In genomic region chr9:105242557-105242956, GRCh38 we compare ENCODE assay signal across 9 cellular contexts. TPM values are rescaled to one million over a fixed set of nuclear protein-coding genes. Genes with fewer than 3 reads are reported as not detected.
DNase-seq lines count a peak whose midpoint lies in the region; ATAC-seq, FAIRE-seq and TF ChIP-seq lines count a peak whose summit lies in the region.
"Had no signal": no experiment of that assay in that cellular context is flagged by ENCODE, and none has a peak within 500 bp of the region (broad histone marks: within the 10 kb centered on the region; RNA-seq: fewer than 3 reads in every experiment).

No MANE protein-coding gene starts in this region.

- H3K4me2 ChIP-seq in IMR-90 (ENCODE audit: low read depth, low read length) (peak overlapping the region; percentile 70; the same call in 1 of the 2 replicates), GM12878 (ENCODE audit: control insufficient read depth, insufficient read depth) (peak overlapping the region; percentile 19; the same call in 1 of the 2 replicates), hepatocyte (peak overlapping the region; percentile 73)

- 0 out of 2 replicates have a peak overlapping the region, but pooled peaks have one; percentile 10 for H3K4me3 ChIP-seq in IMR-90 (ENCODE audit: insufficient read depth, low read depth, low read length)
- H3K4me3 ChIP-seq in GM12878 = no peak overlapping the region
- H3K4me3 ChIP-seq in hepatocyte = no peak overlapping the region
- H3K4me3 ChIP-seq in subcutaneous abdominal adipose tissue (ENCODE audit: low read depth in 1 of 5, low read length in 5 of 5) = peak overlapping the region in 4 of 5 donors; percentile 18 to 37 (median 32)

- H2BK20ac ChIP-seq in IMR-90 (ENCODE audit: low read depth, low read length) = no peak overlapping the region

- intact Hi-C loops in IMR-90 (cut with micrococcal nuclease) (loop anchor here (10.0 kb wide), 3 partner anchors 188 to 478 kb away; partner anchors contain the start of gene NIPSNAP3B), GM12878 (cut with micrococcal nuclease; ENCODE audit: unreplicated experiment) (loop anchor here (5.0 to 10.0 kb wide), 4 partner anchors 145 to 468 kb away; partner anchors contain the start of gene TMEM38B)

- dilution Hi-C loops in IMR-90 (cut with HindIII; ENCODE audit: low sequenced_read_pairs, unreplicated experiment) = no loop called here

- peak overlapping the region; percentile 8; the same call in 1 of the 2 replicates for H3K23ac ChIP-seq in IMR-90 (ENCODE audit: low read depth, low read length)

- no peak overlapping the region for H3K9ac ChIP-seq in IMR-90 (ENCODE audit: low read depth, low read length)
- no peak overlapping the region for H3K9ac ChIP-seq in GM12878 (ENCODE audit: control insufficient read depth, insufficient read depth, low read length)
- H3K9ac ChIP-seq in subcutaneous abdominal adipose tissue (ENCODE audit: low read length in 5 of 5) = no peak overlapping the region

- H3K4me1 ChIP-seq in IMR-90 (ENCODE audit: control insufficient read depth, insufficient read depth, low read length) (no peaks in the 10 kb centered on the region; the same call in 1 of the 2 replicates), GM12878 (ENCODE audit: control insufficient read depth, insufficient read depth, low read length) (peaks cover 11% of the 10 kb centered on the region), hepatocyte (ENCODE audit: insufficient read depth) (peaks cover 28% of the 10 kb centered on the region), subcutaneous abdominal adipose tissue (ENCODE audit: control insufficient read depth in 5 of 5, insufficient read depth in 5 of 5, low read length in 5 of 5) (peaks cover 0 to 47% (median 43%) of the 10 kb centered on the region in 5 donors)

- peaks cover 0 to 10% of the 10 kb centered on the region in 2 experiments; a peak in 2 of 4 replicates for H3K79me1 ChIP-seq in IMR-90 (ENCODE audit: low read depth in 1 of 2, low read length in 2 of 2)

- RAD21 ChIA-PET in GM12878 (lab: Charles Lee; ENCODE audit: unreplicated experiment) = no interaction called here

- H2AK9ac ChIP-seq in IMR-90 (replicated peaks; ENCODE audit: low read depth, low read length, poor library complexity) = no peak overlapping the region

- POLR2A ChIA-PET in IMR-90 (lab: Charles Lee; ENCODE audit: unreplicated experiment) = no interaction called here
- POLR2A ChIA-PET in GM12878 (lab: Charles Lee) = no interaction called here

- H3K36me3 ChIP-seq in IMR-90 (ENCODE audit: control insufficient read depth, insufficient read depth, low read length) (no peaks in the 10 kb centered on the region), GM12878 (ENCODE audit: control insufficient read depth in 2 of 2, insufficient read depth in 2 of 2, low read length in 1 of 2) (no peaks in the 10 kb centered on the region), hepatocyte (replicated peaks; ENCODE audit: insufficient read depth, low read depth) (no peaks in the 10 kb centered on the region), subcutaneous abdominal adipose tissue (ENCODE audit: control insufficient read depth in 5 of 5, insufficient read depth in 5 of 5, low read length in 5 of 5) (no peaks in the 10 kb centered on the region)

- BruUV-seq in IMR-90 (replicated peaks; lab: Mats Ljungman, UMichigan) (no TSS peak), GM12878 (replicated peaks; lab: Mats Ljungman, UMichigan) (no TSS peak)

- no peak for TF ChIP-seq RAD21 in IMR-90 (IDR thresholded peaks at IDR 0.05; ENCODE audit: low read length)
- no peak for TF ChIP-seq RAD21 in GM12878 (IDR thresholded peaks at IDR 0.05; ENCODE audit: insufficient read depth, low read depth, low read length)

- H2AFZ ChIP-seq in IMR-90 (replicated peaks; ENCODE audit: low read length, poor library complexity) = no peak overlapping the region
- no peak overlapping the region; the same call in 1 of the 2 replicates for H2AFZ ChIP-seq in GM12878 (ENCODE audit: control insufficient read depth, low read depth, low read length)
- H2AFZ ChIP-seq in hepatocyte = peak overlapping the region; percentile 90

- WGBS in IMR-90 (ENCODE audit: extremely low coverage in 2 of 2, insufficient read length in 1 of 2), 2 experiments = no CpG with 5 or more reads among the region's 4 CpGs
- WGBS in GM12878 (ENCODE audit: insufficient coverage, insufficient replicate concordance, low lambda C conversion rate, missing lambda C conversion rate) = 28% methylated on average over 4 of the region's 4 CpGs
- 19% methylated on average over 4 of the region's 4 CpGs for WGBS in hepatocyte (ENCODE audit: low lambda C conversion rate, missing lambda C conversion rate)

- TF ChIP-seq POLR2A in IMR-90 (IDR thresholded peaks at IDR 0.05; ENCODE audit: low read depth, low read length) (no peak), GM12878 (IDR thresholded peaks at IDR 0.05; ENCODE audit: low read depth, low read length) (no peak)

- H2BK5ac ChIP-seq in IMR-90 (ENCODE audit: low read depth, low read length, poor library complexity, severe bottlenecking) = no peak overlapping the region

- H4K8ac ChIP-seq in IMR-90 (ENCODE audit: low read depth in 2 of 2, low read length in 2 of 2) = no peak overlapping the region

- DNase-seq in IMR-90 (no peak), GM12878 (ENCODE audit: low read depth, low spot score) (no peak), hepatocyte (ENCODE audit: low spot score) (peak; percentile 18), NCI-H345 treated with DMSO at 0.1 percent for 48 hours (lab: John Stamatoyannopoulos, UW; ENCODE audit: unreplicated experiment) (no peak)
- DNase-seq: activated CD4-positive, alpha-beta T cell treated with anti-CD3 and anti-CD28 coated beads, Interleukin-2, amount 50 U/mL, for 4 hours; NCI-H146 had no signal

- FAIRE-seq in GM12878 (lab: Jason Lieb, UNC) = no peak

- H4K91ac ChIP-seq in IMR-90 (ENCODE audit: insufficient read depth, low read depth, low read length) = no peak overlapping the region

- H3K9me2 ChIP-seq in hepatocyte (replicated peaks; ENCODE audit: insufficient read depth) = no peaks in the 10 kb centered on the region

- H3K9me3 ChIP-seq in IMR-90 (ENCODE audit: control insufficient read depth, insufficient read depth, low read length) = no peaks in the 10 kb centered on the region
- H3K9me3 ChIP-seq in GM12878 (replicated peaks; ENCODE audit: control insufficient read depth, insufficient read depth, low read length) = no peaks in the 10 kb centered on the region
- no peaks in the 10 kb centered on the region for H3K9me3 ChIP-seq in hepatocyte (ENCODE audit: low read depth)
- peaks cover 0 to 2% (median 0%) of the 10 kb centered on the region in 5 donors for H3K9me3 ChIP-seq in subcutaneous abdominal adipose tissue (ENCODE audit: control insufficient read depth in 5 of 5, low read length in 5 of 5)

- H2AK5ac ChIP-seq in IMR-90 (ENCODE audit: low read depth, low read length) = no peak overlapping the region

- H3K27me3 ChIP-seq in IMR-90 (ENCODE audit: control insufficient read depth, insufficient read depth, low read length) (no peaks in the 10 kb centered on the region), GM12878 (replicated peaks in 1 of 2; ENCODE audit: control insufficient read depth in 2 of 2, insufficient read depth in 2 of 2, low read length in 1 of 2) (no peaks in the 10 kb centered on the region), hepatocyte (no peaks in the 10 kb centered on the region), subcutaneous abdominal adipose tissue (ENCODE audit: control insufficient read depth in 5 of 5, insufficient read depth in 4 of 5, low read length in 5 of 5) (no peaks in the 10 kb centered on the region)

- no peak overlapping the region for H3K14ac ChIP-seq in IMR-90 (replicated peaks; ENCODE audit: low read depth, low read length)

- no peak overlapping the region for H3K4ac ChIP-seq in IMR-90 (ENCODE audit: low read depth, low read length)

- H4K20me1 ChIP-seq in IMR-90 (ENCODE audit: insufficient read depth, low read length) = no peaks in the 10 kb centered on the region
- H4K20me1 ChIP-seq in GM12878 (ENCODE audit: control insufficient read depth, insufficient read depth) = no peaks in the 10 kb centered on the region
- peaks cover 5% of the 10 kb centered on the region for H4K20me1 ChIP-seq in hepatocyte (ENCODE audit: insufficient read depth, poor library complexity, severe bottlenecking)

- H4K5ac ChIP-seq in IMR-90 (ENCODE audit: low read depth, low read length) = no peak overlapping the region

- no peak overlapping the region for H2BK15ac ChIP-seq in IMR-90 (ENCODE audit: low read depth, low read length)

- H3K9me1 ChIP-seq in IMR-90 (ENCODE audit: insufficient read depth, low read length) = no peaks in the 10 kb centered on the region

- no peak for ATAC-seq in IMR-90 (ENCODE audit: low read depth)
- no peak for ATAC-seq in GM12878
- ATAC-seq in GM21737 (IDR thresholded peaks at IDR 0.05; ENCODE audit: unreplicated experiment) = no peak
- ATAC-seq in HG02588 (IDR thresholded peaks at IDR 0.05; ENCODE audit: unreplicated experiment) = no peak

- TF ChIP-seq CTCF in IMR-90 (conservative IDR thresholded peaks at IDR 0.05; ENCODE audit: low read depth, low read length) (no peak), GM12878 (IDR thresholded peaks at IDR 0.05 in 2 of 3, conservative IDR thresholded peaks at IDR 0.05 in 1 of 3; ENCODE audit: control insufficient read depth in 2 of 3, extremely low read depth in 1 of 3, insufficient read depth in 1 of 3, low read depth in 3 of 3, low read length in 3 of 3) (no peak), hepatocyte (IDR thresholded peaks at IDR 0.05; ENCODE audit: poor library complexity) (no peak)

- no peak overlapping the region for H3K56ac ChIP-seq in IMR-90 (ENCODE audit: extremely low read depth, insufficient read depth, low read length)

- no peak overlapping the region for H2BK120ac ChIP-seq in IMR-90 (ENCODE audit: low read depth, low read length)

- no peak for TF ChIP-seq EP300 in GM12878 (IDR thresholded peaks at IDR 0.05; ENCODE audit: borderline replicate concordance in 1 of 2, control insufficient read depth in 1 of 2, low read depth in 2 of 2, low read length in 2 of 2)

- CTCF ChIA-PET in IMR-90 (lab: Yijun Ruan, JAX) (interaction anchor here (1.4 kb wide), 1 partner anchor 378 kb away, joined by 4 read pairs; no protein-coding TSS in a partner anchor), GM12878 (lab: Yijun Ruan, JAX) (no interaction called here)

- SMC1A ChIA-PET in GM12878 (lab: Charles Lee; ENCODE audit: uncharacterized antibody, unreplicated experiment) = interaction anchor here (1.0 to 1.8 kb wide), 3 partner anchors 38 to 379 kb away, joined by 3 to 4 read pairs (median 3); no protein-coding TSS in a partner anchor

- in situ Hi-C loops in IMR-90 (cut with MboI; ENCODE audit: low sequenced_read_pairs) = loop anchor here (10.0 kb wide), 1 partner anchor 172 kb away; no protein-coding TSS in a partner anchor
- in situ Hi-C loops in GM12878 (cut with MboI) = no loop called here

- H3K79me2 ChIP-seq in GM12878 (ENCODE audit: control insufficient read depth, insufficient read depth, low read length) (peaks cover 4% of the 10 kb centered on the region), hepatocyte (peaks cover 20% of the 10 kb centered on the region)

- H3K27ac ChIP-seq in IMR-90 (ENCODE audit: insufficient read depth, low read length) (no peak overlapping the region), GM12878 (ENCODE audit: control insufficient read depth, insufficient read depth) (no peak overlapping the region), hepatocyte (peak overlapping the region; percentile 91), subcutaneous abdominal adipose tissue (ENCODE audit: low read depth, low read length) (no peak overlapping the region)

- no peak overlapping the region; the same call in 1 of the 2 replicates for H3K18ac ChIP-seq in IMR-90 (ENCODE audit: low read depth, low read length)

RNA-seq across cellular contexts. Expression of gene SLC44A1, which starts 1.9 kb away (rescaled TPM):
- total RNA-seq in IMR-90 (2012; rRNA removed) (19.4 and 21.7 TPM in 2 replicates), GM12878 (2014; rRNA removed) (14.4 and 15.4 TPM in 2 replicates), GM12878 (2014; rRNA removed; fragmentation: Illumina TruSeq; extraction: Trizol) (13.4 TPM in 2 replicates), GM12878 (2021) (21.2 and 22.6 TPM in 2 replicates), hepatocyte (62.9 and 64.9 TPM in 2 replicates)
- polyA plus RNA-seq in IMR-90 (2012; rRNA removed) (3.9 and 5.2 TPM in 2 replicates), GM12878 (2011; rRNA removed) (11.5 and 14.5 TPM in 2 replicates), GM12878 (2014; fragmentation: Illumina TruSeq; extraction: Trizol) (13.3 and 15.0 TPM in 2 replicates), GM12878 (2014; fragmentation: Nextera tagmentation; extraction: Ambion mirVana) (1 to 10 TPM; 5.0 to 5.2 TPM), GM12878 (2014; rRNA removed) (9.5 and 11.5 TPM in 2 replicates), GM12878 (2016; fragmentation: Nextera tagmentation; extraction: Ambion mirVana) (10 to 100 TPM in 1 of 2 experiments, 1 to 10 TPM in 1; 2.4 to 15.6 TPM), hepatocyte (26.4 and 31.3 TPM in 2 replicates)
- 1.4 and 2.1 TPM in 2 replicates for polyA plus RNA-seq in IMR-90 (2012; cell fraction: cytosol; rRNA removed)
- polyA plus RNA-seq in IMR-90 (2012; cell fraction: nucleus; rRNA removed; ENCODE audit: low replicate concordance) = 0.44 and 2.7 TPM in 2 replicates
- total RNA-seq in GM12878 (2013; cell fraction: nucleolus; rRNA removed) = 21.4 and 23.9 TPM in 2 replicates
- polyA plus RNA-seq in GM12878 (2011; ENCODE audit: low read depth) = 9.2 TPM
- polyA plus RNA-seq in GM12878 (2011; cell fraction: cytosol; rRNA removed) = 9.0 and 10.3 TPM in 2 replicates
- 3.5 and 4.3 TPM in 2 replicates for polyA plus RNA-seq in GM12878 (2011; cell fraction: nucleus; rRNA removed)
- 9.1 and 12.0 TPM in 2 replicates for polyA plus RNA-seq in GM12878 (2012)
- polyA minus RNA-seq in GM12878 (2011; rRNA and poly(A)+ RNA removed) = 27.1 and 32.2 TPM in 2 replicates
- polyA minus RNA-seq in GM12878 (2011; cell fraction: cytosol; rRNA and poly(A)+ RNA removed) = 6.1 and 8.7 TPM in 2 replicates
- polyA minus RNA-seq in GM12878 (2011; cell fraction: nucleus; rRNA and poly(A)+ RNA removed) = 4.8 and 7.1 TPM in 2 replicates

Comparison
In these comparisons a context has a peak if more than half of its experiments do, and no peak if none do; other contexts are left out.
1. H3K4me2 ChIP-seq: peak in every context shown above with its lines; median percentile 73 in hepatocyte; 70 in IMR-90; 19 in GM12878.
2. H3K4me3 ChIP-seq: peak in IMR-90 (single experiment) and subcutaneous abdominal adipose tissue (4 of 5); none in GM12878 (single experiment) and hepatocyte (single experiment).